In genomic region chr14:21860172-21860571, GRCh38 we compare ENCODE assay signal across 11 cellular contexts.
DNase-seq lines count a peak whose midpoint lies in the region; ATAC-seq, FAIRE-seq and TF ChIP-seq lines count a peak whose summit lies in the region.
"Had no signal": no experiment of that assay in that cellular context is flagged by ENCODE, and none has a peak within 500 bp of the region (broad histone marks: within the 10 kb centered on the region; RNA-seq: fewer than 3 reads in every experiment).

No MANE protein-coding gene starts in this region.

- no TSS peak for BruUV-seq in GM12878 (replicated peaks; lab: Mats Ljungman, UMichigan)

- no peak for TF ChIP-seq POLR2A in GM12878 (IDR thresholded peaks at IDR 0.05; ENCODE audit: low read depth, low read length)

- no peak overlapping the region for H2BK120ac ChIP-seq in neuronal stem cell (ENCODE audit: low read depth, low read length)

- H3K79me1 ChIP-seq in neuronal stem cell (ENCODE audit: low read depth, low read length), result no peaks in the 10 kb centered on the region

- RAD21 ChIA-PET in GM12878 (lab: Charles Lee; ENCODE audit: unreplicated experiment), result no interaction called here

- H3K27ac ChIP-seq in GM12878 (ENCODE audit: control insufficient read depth, insufficient read depth) (no peak overlapping the region), neuronal stem cell (replicated peaks; ENCODE audit: low read length) (no peak overlapping the region)

- H2BK12ac ChIP-seq in neuronal stem cell (ENCODE audit: low read length), result no peak overlapping the region

- no peak overlapping the region for H3K9ac ChIP-seq in GM12878 (ENCODE audit: control insufficient read depth, insufficient read depth, low read length)
- H3K9ac ChIP-seq in neuronal stem cell (ENCODE audit: low read depth, low read length, poor library complexity), result no peak overlapping the region

- no peak for TF ChIP-seq RAD21 in GM12878 (IDR thresholded peaks at IDR 0.05; ENCODE audit: insufficient read depth, low read depth, low read length)

- SMC1A ChIA-PET in GM12878 (lab: Charles Lee; ENCODE audit: uncharacterized antibody, unreplicated experiment), result no interaction called here

- in situ Hi-C loops in GM12878 (cut with MboI), result no loop called here

- H3K23ac ChIP-seq in neuronal stem cell (ENCODE audit: low read depth, low read length, poor library complexity), result no peak overlapping the region

- CTCF ChIA-PET in GM12878 (lab: Yijun Ruan, JAX), result interaction anchor here (1.1 to 6.1 kb wide), 5 partner anchors 8 to 60 kb away, joined by 3 to 49 read pairs (median 3); no protein-coding TSS in a partner anchor

- TF ChIP-seq CTCF in GM12878 (IDR thresholded peaks at IDR 0.05 in 2 of 3, conservative IDR thresholded peaks at IDR 0.05 in 1 of 3; ENCODE audit: control insufficient read depth in 2 of 3, extremely low read depth in 1 of 3, insufficient read depth in 1 of 3, low read depth in 3 of 3, low read length in 3 of 3), result peak; percentile 28 to 50 (median 50); a peak in 5 of 6 replicates

- no peak for TF ChIP-seq EP300 in GM12878 (IDR thresholded peaks at IDR 0.05; ENCODE audit: borderline replicate concordance in 1 of 2, control insufficient read depth in 1 of 2, low read depth in 2 of 2, low read length in 2 of 2)

- H4K91ac ChIP-seq in neuronal stem cell (ENCODE audit: low read depth, low read length, poor library complexity), result no peak overlapping the region

- no peaks in the 10 kb centered on the region; a peak in 1 of 4 replicates for H3K27me3 ChIP-seq in GM12878 (replicated peaks in 1 of 2; ENCODE audit: control insufficient read depth in 2 of 2, insufficient read depth in 2 of 2, low read length in 1 of 2)
- H3K27me3 ChIP-seq in neuronal stem cell (ENCODE audit: control insufficient read depth in 3 of 3, insufficient read depth in 3 of 3, low read depth in 1 of 3, low read length in 3 of 3), result no peaks in the 10 kb centered on the region

- no peaks in the 10 kb centered on the region for H3K79me2 ChIP-seq in GM12878 (ENCODE audit: control insufficient read depth, insufficient read depth, low read length)

- no peak overlapping the region for H2BK5ac ChIP-seq in neuronal stem cell (ENCODE audit: low read length)

- H3K4me1 ChIP-seq in GM12878 (ENCODE audit: control insufficient read depth, insufficient read depth, low read length) (no peaks in the 10 kb centered on the region), neuronal stem cell (ENCODE audit: control insufficient read depth in 2 of 2, insufficient read depth in 1 of 2, low read depth in 1 of 2, low read length in 2 of 2) (no peaks in the 10 kb centered on the region)

- H3K36me3 ChIP-seq in GM12878 (ENCODE audit: control insufficient read depth in 2 of 2, insufficient read depth in 2 of 2, low read length in 1 of 2) (no peaks in the 10 kb centered on the region), neuronal stem cell (replicated peaks in 1 of 2; ENCODE audit: control insufficient read depth in 2 of 2, insufficient read depth in 2 of 2, low read length in 2 of 2) (no peaks in the 10 kb centered on the region)

- no peak overlapping the region for H2AK5ac ChIP-seq in neuronal stem cell (ENCODE audit: low read depth, low read length)

- no peak overlapping the region for H3K4me3 ChIP-seq in GM12878
- H3K4me3 ChIP-seq in neuronal stem cell (ENCODE audit: low read length in 2 of 2), result no peak overlapping the region
- H3K4me3 ChIP-seq: lung had no signal

- H4K8ac ChIP-seq in neuronal stem cell (ENCODE audit: low read depth, low read length), result no peak overlapping the region

- DNase-seq in DMS 273 (lab: John Stamatoyannopoulos, UW; ENCODE audit: unreplicated experiment) (peak; percentile 18), DMS 273 treated with DMSO at 0.1 percent for 48 hours (lab: John Stamatoyannopoulos, UW) (no peak), NCI-H460 (ENCODE audit: extremely low read depth, low read depth) (peak; percentile 26), GM12878 (ENCODE audit: low read depth, low spot score) (no peak), neuronal stem cell (ENCODE audit: low spot score) (peak; percentile 9), LoVo (ENCODE audit: low spot score) (no peak), DMS114 treated with DMSO at 0.1 percent for 48 hours (lab: John Stamatoyannopoulos, UW; ENCODE audit: unreplicated experiment) (no peak), 8988T (no peak)
- DNase-seq: T1000 had no signal

- H3K9me3 ChIP-seq in GM12878 (replicated peaks; ENCODE audit: control insufficient read depth, insufficient read depth, low read length) (no peaks in the 10 kb centered on the region), neuronal stem cell (replicated peaks in 1 of 2; ENCODE audit: control insufficient read depth in 2 of 2, insufficient read depth in 1 of 2, low read depth in 1 of 2, low read length in 2 of 2) (no peaks in the 10 kb centered on the region)

- H2BK15ac ChIP-seq in neuronal stem cell (ENCODE audit: low read length), result no peak overlapping the region

- H2AFZ ChIP-seq in GM12878 (ENCODE audit: control insufficient read depth, low read depth, low read length), result no peak overlapping the region
- H2AFZ ChIP-seq in neuronal stem cell (ENCODE audit: low read length), result no peak overlapping the region

- peak; percentile 47; the same call in 2 of the 3 replicates for ATAC-seq in GM12878

- no peak overlapping the region for H3K4me2 ChIP-seq in GM12878 (ENCODE audit: control insufficient read depth, insufficient read depth)
- no peak overlapping the region for H3K4me2 ChIP-seq in neuronal stem cell (ENCODE audit: insufficient read depth, low read length, poor library complexity, severe bottlenecking)

- intact Hi-C loops in GM12878 (cut with micrococcal nuclease; ENCODE audit: unreplicated experiment), result no loop called here

- no peak overlapping the region for H3K4ac ChIP-seq in neuronal stem cell (ENCODE audit: low read length)

- POLR2A ChIA-PET in GM12878 (lab: Charles Lee), result no interaction called here

- no peak overlapping the region for H3K18ac ChIP-seq in neuronal stem cell (ENCODE audit: low read length)

- H4K20me1 ChIP-seq in GM12878 (ENCODE audit: control insufficient read depth, insufficient read depth), result no peaks in the 10 kb centered on the region

- WGBS in GM12878 (ENCODE audit: insufficient coverage, insufficient replicate concordance, low lambda C conversion rate, missing lambda C conversion rate), result 19% methylated on average over 3 of the region's 3 CpGs
- no CpG with 5 or more reads among the region's 3 CpGs for WGBS in neuronal stem cell (ENCODE audit: extremely low coverage in 2 of 2, insufficient read length in 2 of 2, insufficient replicate concordance in 1 of 2), 2 donors

- H3K14ac ChIP-seq in neuronal stem cell (ENCODE audit: low read length), result no peak overlapping the region

- FAIRE-seq in GM12878 (lab: Jason Lieb, UNC), result no peak
- FAIRE-seq: A204.1 had no signal

TF ChIP-seq in GM12878, 131 proteins besides CTCF, POLR2A, EP300 and RAD21:
- TF ChIP-seq HCFC1 (IDR thresholded peaks at IDR 0.05; ENCODE audit: low read length), result no peak
- TF ChIP-seq HDAC6 (IDR thresholded peaks at IDR 0.05; ENCODE audit: unreplicated experiment), result no peak
- no peak for TF ChIP-seq NRF1 (conservative IDR thresholded peaks at IDR 0.05; ENCODE audit: low read depth, low read length)
- no peak for TF ChIP-seq MTA2 (IDR thresholded peaks at IDR 0.05; ENCODE audit: low read depth)
- TF ChIP-seq LARP7 (IDR thresholded peaks at IDR 0.05), result no peak

Comparison
In these comparisons a context has a peak if more than half of its experiments do, and no peak if none do; other contexts are left out.
1. DNase-seq: peak in DMS 273 (single experiment), NCI-H460 (single experiment) and neuronal stem cell (single experiment); none in DMS 273 treated with DMSO at 0.1 percent for 48 hours (single experiment), GM12878 (single experiment), LoVo (single experiment), DMS114 treated with DMSO at 0.1 percent for 48 hours (single experiment) and 8988T (single experiment).